12 cellular contexts compared by ENCODE assay signal in genomic region chr5:171483453-171484177, GRCh38.
A peak's percentile ranks its signal among the peaks of the same experiment; 100 is the strongest.
DNase-seq lines count a peak whose midpoint lies in the region; ATAC-seq, FAIRE-seq and TF ChIP-seq lines count a peak whose summit lies in the region.
"Had no signal": no experiment of that assay in that cellular context is flagged by ENCODE, and none has a peak within 500 bp of the region (broad histone marks: within the 10 kb centered on the region; RNA-seq: fewer than 3 reads in every experiment).

No MANE protein-coding gene starts in this region.

- ATAC-seq in activated CD4-positive, CD25-positive, alpha-beta regulatory T cell treated with anti-CD3 and anti-CD28 coated beads, Interleukin-2, amount 50 U/mL, for 24 hours = no peak

- H3K9me3 ChIP-seq in GM23248 (ENCODE audit: low read depth) (no peaks in the 10 kb centered on the region), colonic mucosa (no peaks in the 10 kb centered on the region), kidney (ENCODE audit: control insufficient read depth in 1 of 2, low read length in 2 of 2) (no peaks in the 10 kb centered on the region)

- H2AFZ ChIP-seq in GM23248 = no peak overlapping the region

- DNase-seq in GM23248 = peak; percentile 91
- peak; percentile 29 for DNase-seq in colonic mucosa
- DNase-seq in kidney = peak; percentile 89
- DNase-seq in skeletal muscle cell (ENCODE audit: low read depth) = peak; percentile 90
- DNase-seq in NCI-H1092 treated with DMSO at 0.1 percent for 48 hours (lab: John Stamatoyannopoulos, UW) = no peak
- DNase-seq in activated CD4-positive, alpha-beta T cell treated with anti-CD3 and anti-CD28 coated beads for 1 hour = no peak
- DNase-seq in stimulated activated naive CD4-positive, alpha-beta T cell treated with Interleukin-2 at 50 U/mL for 16 hours (lab: John Stamatoyannopoulos, UW) = no peak
- DNase-seq: SHP77 had no signal

- in situ Hi-C loops in GM23248 (cut with MboI) = no loop called here

- H3K36me3 ChIP-seq in GM23248 (ENCODE audit: low read depth) = no peaks in the 10 kb centered on the region
- H3K36me3 ChIP-seq in colonic mucosa = no peaks in the 10 kb centered on the region
- H3K36me3 ChIP-seq in kidney (ENCODE audit: control insufficient read depth in 1 of 2, insufficient read depth in 2 of 2, low read length in 2 of 2) = no peaks in the 10 kb centered on the region

- FAIRE-seq in kidney (lab: Jason Lieb, UNC) = no peak
- FAIRE-seq: bronchial epithelial cell, GM18507, keratinocyte had no signal

- H3K4me2 ChIP-seq in GM23248 (ENCODE audit: unreplicated experiment) = no peak overlapping the region

- no peaks in the 10 kb centered on the region for H3K9me2 ChIP-seq in GM23248 (ENCODE audit: insufficient read depth)

- no peaks in the 10 kb centered on the region for H3F3A ChIP-seq in GM23248 (ENCODE audit: insufficient read depth)

- H3K27me3 ChIP-seq in GM23248 (replicated peaks; ENCODE audit: insufficient read depth) = peaks cover 6% of the 10 kb centered on the region; the same call in 1 of the 2 replicates
- H3K27me3 ChIP-seq in colonic mucosa = no peaks in the 10 kb centered on the region

- no peaks in the 10 kb centered on the region for H3K79me2 ChIP-seq in GM23248 (ENCODE audit: insufficient read depth)

- H4K20me1 ChIP-seq in GM23248 (ENCODE audit: insufficient read depth) = no peaks in the 10 kb centered on the region

- H3K27ac ChIP-seq in GM23248 (no peak overlapping the region), colonic mucosa (no peak overlapping the region), kidney (ENCODE audit: low read depth in 2 of 2, low read length in 2 of 2) (no peak overlapping the region)

- H3K9ac ChIP-seq in GM23248 (no peak overlapping the region), colonic mucosa (ENCODE audit: low read depth in 2 of 2, low read length in 2 of 2) (peak overlapping the region in 1 of 2 donors; percentile 12), kidney (ENCODE audit: low read length in 2 of 2) (no peak overlapping the region)

- intact Hi-C loops in colonic mucosa (cut with DNase I) (no loop called here), kidney (cut with DNase I) (no loop called here)

- 45 to 50% methylated on average over 25 of the region's 25 CpGs for WGBS in GM23248 (ENCODE audit: low coverage in 1 of 2, low lambda C conversion rate in 2 of 2, missing lambda C conversion rate in 2 of 2), 2 experiments

- TF ChIP-seq CTCF in colonic mucosa (IDR thresholded peaks at IDR 0.05) = no peak
- TF ChIP-seq CTCF in kidney (IDR thresholded peaks at IDR 0.05; ENCODE audit: borderline replicate concordance, extremely low read depth, insufficient read depth) = no peak

- H3K4me1 ChIP-seq in GM23248 (ENCODE audit: insufficient read depth) = no peaks in the 10 kb centered on the region
- no peaks in the 10 kb centered on the region for H3K4me1 ChIP-seq in colonic mucosa
- no peaks in the 10 kb centered on the region for H3K4me1 ChIP-seq in kidney (ENCODE audit: control insufficient read depth in 1 of 2, insufficient read depth in 1 of 2, low read depth in 1 of 2, low read length in 2 of 2)

- no peak overlapping the region for H3K4me3 ChIP-seq in GM23248
- no peak overlapping the region for H3K4me3 ChIP-seq in colonic mucosa
- no peak overlapping the region for H3K4me3 ChIP-seq in kidney (ENCODE audit: low read length in 2 of 2)
- H3K4me3 ChIP-seq in skeletal muscle cell (ENCODE audit: low read depth, low read length) = no peak overlapping the region

Comparison
In these comparisons a context has a peak if more than half of its experiments do, and no peak if none do; other contexts are left out.
1. DNase-seq: peak in GM23248 (single experiment), colonic mucosa (single experiment), kidney (single experiment) and skeletal muscle cell (single experiment); none in NCI-H1092 treated with DMSO at 0.1 percent for 48 hours (single experiment), activated CD4-positive, alpha-beta T cell treated with anti-CD3 and anti-CD28 coated beads for 1 hour (single experiment) and stimulated activated naive CD4-positive, alpha-beta T cell treated with Interleukin-2 at 50 U/mL for 16 hours (single experiment).